Comparison of ENCODE assay signal across 22 cellular contexts in the genomic region with DNA sequence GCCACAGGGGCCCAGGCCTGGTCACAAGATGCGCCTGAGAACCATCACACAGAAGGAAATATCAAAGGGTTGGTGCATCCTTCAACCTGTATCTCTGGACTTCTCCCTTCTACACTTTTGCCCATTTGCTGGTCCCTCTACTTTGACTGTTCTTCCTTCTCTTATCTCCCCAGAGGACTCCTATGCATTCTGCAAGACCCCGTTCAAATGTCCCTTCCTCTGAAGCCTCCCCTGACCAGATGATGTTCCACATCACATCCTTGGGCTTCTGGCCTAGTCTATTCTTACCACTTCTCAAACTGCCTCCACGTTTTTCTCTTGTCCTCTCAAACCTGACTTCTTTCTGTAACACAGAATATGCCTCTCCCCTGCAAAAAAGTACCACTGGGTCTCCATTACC. TPM values are rescaled to one million over a fixed set of nuclear protein-coding genes. Genes with fewer than 3 reads are reported as not detected.
DNase-seq lines count a peak whose midpoint lies in the region; ATAC-seq, FAIRE-seq and TF ChIP-seq lines count a peak whose summit lies in the region.
"Had no signal": no experiment of that assay in that cellular context is flagged by ENCODE, and none has a peak within 500 bp of the region (broad histone marks: within the 10 kb centered on the region; RNA-seq: fewer than 3 reads in every experiment).

No MANE protein-coding gene starts in this region.

- no peaks in the 10 kb centered on the region for H3K9me3 Mint-ChIP-seq in stimulated activated naive CD8-positive, alpha-beta T cell treated with anti-CD3 and anti-CD28 coated beads, Interleukin-15, Interleukin-2, amounts not matched to agents 100 ng/mL and 50 ng/mL, for 24 hours
- no peaks in the 10 kb centered on the region for H3K9me3 Mint-ChIP-seq in activated CD8-positive, alpha-beta T cell treated with anti-CD3 and anti-CD28 coated beads for 36 hours
- H3K9me3 Mint-ChIP-seq in naive B cell: no peaks in the 10 kb centered on the region
- H3K9me3 Mint-ChIP-seq: T-helper 1 cell treated with Interleukin-12 subunit alpha and Interleukin-12 subunit beta and Interleukin-4 antibody, amounts not matched to agents 30 μg/mL and 1 μg/mL, for 36 hours; type B pancreatic cell had no signal

- no peak for TF ChIP-seq CTCF in activated CD8-positive, alpha-beta T cell treated with anti-CD3 and anti-CD28 coated beads for 36 hours (IDR thresholded peaks at IDR 0.05)

- H3K27ac Mint-ChIP-seq in stimulated activated naive CD8-positive, alpha-beta T cell treated with anti-CD3 and anti-CD28 coated beads, Interleukin-15, Interleukin-2, amounts not matched to agents 100 ng/mL and 50 ng/mL, for 24 hours: peak overlapping the region; percentile 38
- H3K27ac Mint-ChIP-seq in activated CD8-positive, alpha-beta T cell treated with anti-CD3 and anti-CD28 coated beads for 36 hours: peak overlapping the region; percentile 65
- H3K27ac Mint-ChIP-seq in naive B cell: peak overlapping the region in 5 of 6 donors; percentile 75 to 92 (median 85)
- H3K27ac Mint-ChIP-seq: T-helper 1 cell treated with Interleukin-12 subunit alpha and Interleukin-12 subunit beta and Interleukin-4 antibody, amounts not matched to agents 30 μg/mL and 1 μg/mL, for 36 hours; type B pancreatic cell had no signal

- no peak for ATAC-seq in stimulated activated naive CD8-positive, alpha-beta T cell treated with anti-CD3 and anti-CD28 coated beads, Interleukin-15, Interleukin-2, amounts not matched to agents 100 U/mL and 50 U/mL, for 24 hours
- no peak for ATAC-seq in activated CD8-positive, alpha-beta T cell treated with anti-CD3 and anti-CD28 coated beads for 36 hours
- no peak for ATAC-seq in naive B cell (ENCODE audit: low read depth in 2 of 2)
- ATAC-seq: body of pancreas had no signal

- no peak for FAIRE-seq in urothelium cell line (lab: Jason Lieb, UNC)
- FAIRE-seq: colon had no signal

- H3K36me3 Mint-ChIP-seq in stimulated activated naive CD8-positive, alpha-beta T cell treated with anti-CD3 and anti-CD28 coated beads, Interleukin-15, Interleukin-2, amounts not matched to agents 100 ng/mL and 50 ng/mL, for 24 hours (ENCODE audit: low read depth): peaks cover 73% of the 10 kb centered on the region
- H3K36me3 Mint-ChIP-seq in activated CD8-positive, alpha-beta T cell treated with anti-CD3 and anti-CD28 coated beads for 36 hours (ENCODE audit: low read depth): peaks cover 68% of the 10 kb centered on the region
- H3K36me3 Mint-ChIP-seq in naive B cell: peaks cover 28 to 32% of the 10 kb centered on the region in 2 donors

- intact Hi-C loops in activated CD8-positive, alpha-beta T cell treated with anti-CD3 and anti-CD28 coated beads for 36 hours (cut with micrococcal nuclease): no loop called here

- CTCF ChIA-PET in activated CD8-positive, alpha-beta T cell treated with anti-CD3 and anti-CD28 coated beads for 36 hours (lab: Charles Lee): interaction anchor here (1.4 to 1.9 kb wide), 3 partner anchors 9 to 11 kb away, joined by 4 to 7 read pairs (median 6); no protein-coding TSS in a partner anchor

- H3K4me3 Mint-ChIP-seq in stimulated activated naive CD8-positive, alpha-beta T cell treated with anti-CD3 and anti-CD28 coated beads, Interleukin-15, Interleukin-2, amounts not matched to agents 100 ng/mL and 50 ng/mL, for 24 hours: no peak overlapping the region
- no peak overlapping the region for H3K4me3 Mint-ChIP-seq in activated CD8-positive, alpha-beta T cell treated with anti-CD3 and anti-CD28 coated beads for 36 hours
- H3K4me3 Mint-ChIP-seq in naive B cell: peak overlapping the region in 2 of 8 donors; percentile 18 to 71
- H3K4me3 Mint-ChIP-seq: T-helper 1 cell treated with Interleukin-12 subunit alpha and Interleukin-12 subunit beta and Interleukin-4 antibody, amounts not matched to agents 30 μg/mL and 1 μg/mL, for 36 hours; type B pancreatic cell had no signal

- H3K27me3 Mint-ChIP-seq in stimulated activated naive CD8-positive, alpha-beta T cell treated with anti-CD3 and anti-CD28 coated beads, Interleukin-15, Interleukin-2, amounts not matched to agents 100 ng/mL and 50 ng/mL, for 24 hours: no peaks in the 10 kb centered on the region
- no peaks in the 10 kb centered on the region for H3K27me3 Mint-ChIP-seq in activated CD8-positive, alpha-beta T cell treated with anti-CD3 and anti-CD28 coated beads for 36 hours
- H3K27me3 Mint-ChIP-seq in naive B cell: no peaks in the 10 kb centered on the region
- H3K27me3 Mint-ChIP-seq: type B pancreatic cell had no signal

- H3K4me1 Mint-ChIP-seq in stimulated activated naive CD8-positive, alpha-beta T cell treated with anti-CD3 and anti-CD28 coated beads, Interleukin-15, Interleukin-2, amounts not matched to agents 100 ng/mL and 50 ng/mL, for 24 hours (ENCODE audit: low read depth): peaks cover 78% of the 10 kb centered on the region
- H3K4me1 Mint-ChIP-seq in activated CD8-positive, alpha-beta T cell treated with anti-CD3 and anti-CD28 coated beads for 36 hours (ENCODE audit: low read depth): peaks cover 65% of the 10 kb centered on the region
- peaks cover 59 to 84% (median 64%) of the 10 kb centered on the region in 3 donors for H3K4me1 Mint-ChIP-seq in naive B cell

- POLR2A ChIA-PET in activated CD8-positive, alpha-beta T cell treated with anti-CD3 and anti-CD28 coated beads for 36 hours (lab: Charles Lee): interaction anchor here (5.8 kb wide), 1 partner anchor 20 kb away, joined by 32 read pairs; no protein-coding TSS in a partner anchor

- no peak for DNase-seq in stimulated activated naive CD8-positive, alpha-beta T cell treated with anti-CD3 and anti-CD28 coated beads, Interleukin-15, Interleukin-2, amounts not matched to agents 100 U/mL and 50 U/mL, for 24 hours
- no peak for DNase-seq in activated CD8-positive, alpha-beta T cell treated with anti-CD3 and anti-CD28 coated beads for 36 hours
- DNase-seq in naive B cell (no peak), EL (no peak), epidermal melanocyte (ENCODE audit: insufficient read length, low spot score) (no peak), urothelium cell line (ENCODE audit: low spot score) (no peak)
- DNase-seq: activated naive CD4-positive, alpha-beta T cell; foreskin melanocyte; Karpas-422; kidney glomerular epithelial cell; midbrain; NCI-H1092; NCI-H524; SHP77 treated with DMSO at 0.1 percent for 48 hours; stimulated activated naive CD4-positive, alpha-beta T cell treated with Interleukin-2 at 50 U/mL for 16 hours had no signal

RNA-seq across cellular contexts. Expression of gene STK10, which starts 34.3 kb away (rescaled TPM):
- total RNA-seq in activated CD8-positive, alpha-beta T cell treated with anti-CD3 and anti-CD28 coated beads for 36 hours: 100 to 1,000 TPM; 142 to 143 TPM
- polyA plus RNA-seq in naive B cell (ENCODE audit: low read depth in 6 of 6): 10 to 100 TPM; 12.2 to 73.3 (median 36.3) TPM

RNA-seq across cellular contexts. Expression of gene EFCAB9, which starts 40.3 kb away (rescaled TPM):
- total RNA-seq in activated CD8-positive, alpha-beta T cell treated with anti-CD3 and anti-CD28 coated beads for 36 hours: not detected
- not detected for polyA plus RNA-seq in naive B cell (ENCODE audit: low read depth in 6 of 6)
- total RNA-seq: body of pancreas, G401, right atrium auricular region had no signal
